ENCODE assay signal across 8 cellular contexts in the genomic region with DNA sequence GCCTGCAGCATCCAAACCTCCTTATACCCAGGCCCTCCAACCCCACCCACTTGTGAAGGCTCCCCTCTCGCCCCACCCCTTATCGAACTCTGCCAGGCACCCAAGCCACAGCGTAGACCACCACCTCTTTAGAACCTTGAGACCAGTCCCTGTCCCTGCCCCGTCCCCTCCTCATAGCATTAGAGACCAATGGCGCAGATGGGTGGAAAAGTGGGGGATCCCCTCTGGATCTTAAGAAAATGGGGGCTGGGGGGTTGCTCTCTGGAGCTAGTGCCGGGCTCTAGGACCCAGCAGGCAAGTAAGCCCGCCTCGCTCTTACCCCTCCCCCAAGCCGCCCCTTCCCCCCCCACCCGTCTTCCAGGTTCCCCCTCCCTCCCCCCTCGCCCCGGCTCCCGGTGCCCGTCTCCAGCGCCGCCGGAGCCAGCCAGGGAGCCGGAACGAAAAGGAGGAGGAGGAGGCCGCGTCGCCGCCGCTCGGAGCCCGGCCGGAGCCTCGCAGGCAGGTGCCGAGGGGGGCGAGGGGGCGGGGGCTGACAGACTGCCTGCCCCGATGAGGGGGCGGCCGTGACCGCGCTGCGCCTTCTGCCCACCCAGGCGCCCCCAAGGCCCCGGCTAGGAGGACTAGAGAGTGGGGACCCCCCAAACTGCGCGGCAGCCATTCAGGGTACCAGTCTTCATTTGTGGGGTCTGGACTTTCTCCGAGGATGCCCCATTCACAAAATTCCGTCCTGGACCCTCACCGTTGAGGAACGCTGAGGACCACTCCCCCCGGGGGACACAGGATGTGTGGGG. TPM values are rescaled to one million over a fixed set of nuclear protein-coding genes. Genes with fewer than 3 reads are reported as not detected.
DNase-seq lines count a peak whose midpoint lies in the region; ATAC-seq and TF ChIP-seq lines count a peak whose summit lies in the region.

A gene with protein sequence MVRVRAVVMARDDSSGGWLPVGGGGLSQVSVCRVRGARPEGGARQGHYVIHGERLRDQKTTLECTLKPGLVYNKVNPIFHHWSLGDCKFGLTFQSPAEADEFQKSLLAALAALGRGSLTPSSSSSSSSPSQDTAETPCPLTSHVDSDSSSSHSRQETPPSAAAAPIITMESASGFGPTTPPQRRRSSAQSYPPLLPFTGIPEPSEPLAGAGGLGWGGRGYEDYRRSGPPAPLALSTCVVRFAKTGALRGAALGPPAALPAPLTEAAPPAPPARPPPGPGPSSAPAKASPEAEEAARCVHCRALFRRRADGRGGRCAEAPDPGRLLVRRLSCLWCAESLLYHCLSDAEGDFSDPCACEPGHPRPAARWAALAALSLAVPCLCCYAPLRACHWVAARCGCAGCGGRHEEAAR (plus strand): TSS at position 388 of the 791 bp plus-strand sequence. CDS start 1,606 bp downstream, outside the sequence.

- ATAC-seq in DND-41 (ENCODE audit: insufficient read depth, low read depth) (peak; percentile 77), gastroesophageal sphincter (peak; percentile 32), omental fat pad (ENCODE audit: low FRiP score) (peak; percentile 6)
- peak; percentile 63 for ATAC-seq in activated CD8-positive, alpha-beta T cell treated with anti-CD3 and anti-CD28 coated beads for 36 hours

- H3K36me3 ChIP-seq in DND-41 (ENCODE audit: insufficient read depth, low read length) (peaks cover 18% of the 10 kb centered on the region), gastroesophageal sphincter (peaks cover 0 to 32% of the 10 kb centered on the region in 2 donors)

- H4K20me1 ChIP-seq in DND-41 (ENCODE audit: insufficient read depth, low read length): peaks cover 31% of the 10 kb centered on the region

- TF ChIP-seq CTCF in DND-41 (IDR thresholded peaks at IDR 0.05; ENCODE audit: borderline replicate concordance, extremely low read depth, low read length, poor library complexity, severe bottlenecking) (no peak), gastroesophageal sphincter (IDR thresholded peaks at IDR 0.05) (no peak), omental fat pad (IDR thresholded peaks at IDR 0.05) (no peak)
- TF ChIP-seq CTCF in activated CD8-positive, alpha-beta T cell treated with anti-CD3 and anti-CD28 coated beads for 36 hours (IDR thresholded peaks at IDR 0.05): no peak

- H3K4me1 Mint-ChIP-seq in activated CD8-positive, alpha-beta T cell treated with anti-CD3 and anti-CD28 coated beads for 36 hours (ENCODE audit: low read depth): peaks cover 21% of the 10 kb centered on the region

- peak within 1 kb of the TSS; percentile 59; the same call in 1 of the 2 replicates for H3K27ac ChIP-seq in DND-41 (ENCODE audit: low read length)
- peak within 1 kb of the TSS in 3 of 4 donors; percentile 72 to 83 (median 77) for H3K27ac ChIP-seq in gastroesophageal sphincter

- 0% methylated on average over 3 of the region's 46 CpGs; no CpG with 5 or more reads in 1 of the 2 donors for WGBS in gastroesophageal sphincter (ENCODE audit: low coverage in 1 of 2), 2 donors

- no peaks in the 10 kb centered on the region for H3K79me2 ChIP-seq in DND-41 (ENCODE audit: insufficient read depth, low read length)

- H3K36me3 Mint-ChIP-seq in activated CD8-positive, alpha-beta T cell treated with anti-CD3 and anti-CD28 coated beads for 36 hours (ENCODE audit: low read depth): peaks cover 17% of the 10 kb centered on the region

- peak within 1 kb of the TSS; percentile 95 for H2AFZ ChIP-seq in DND-41 (ENCODE audit: low read depth, low read length)

- peak within 1 kb of the TSS; percentile 58 for H3K9ac ChIP-seq in DND-41 (ENCODE audit: low read depth, low read length)

- H3K9me3 ChIP-seq in DND-41 (ENCODE audit: insufficient read depth, low read length, severe bottlenecking): no peaks in the 10 kb centered on the region
- no peaks in the 10 kb centered on the region for H3K9me3 ChIP-seq in gastroesophageal sphincter

- H3K4me3 Mint-ChIP-seq in activated CD8-positive, alpha-beta T cell treated with anti-CD3 and anti-CD28 coated beads for 36 hours: peak within 1 kb of the TSS; percentile 68

- H3K27ac Mint-ChIP-seq in activated CD8-positive, alpha-beta T cell treated with anti-CD3 and anti-CD28 coated beads for 36 hours: no peak within 1 kb of the TSS

- no peaks in the 10 kb centered on the region for H3K9me3 Mint-ChIP-seq in activated CD8-positive, alpha-beta T cell treated with anti-CD3 and anti-CD28 coated beads for 36 hours

- no peak for TF ChIP-seq POLR2A in gastroesophageal sphincter (IDR thresholded peaks at IDR 0.05)

- peaks cover 25% of the 10 kb centered on the region for H3K27me3 Mint-ChIP-seq in activated CD8-positive, alpha-beta T cell treated with anti-CD3 and anti-CD28 coated beads for 36 hours

- CTCF ChIA-PET in activated CD8-positive, alpha-beta T cell treated with anti-CD3 and anti-CD28 coated beads for 36 hours (lab: Charles Lee): interaction anchor here (0.8 to 1.7 kb wide), 4 partner anchors 13 to 230 kb away, joined by 3 to 14 read pairs (median 6); a partner anchor contains a TSS

- POLR2A ChIA-PET in activated CD8-positive, alpha-beta T cell treated with anti-CD3 and anti-CD28 coated beads for 36 hours (lab: Charles Lee): interaction anchor here (1.5 to 5.4 kb wide), 2 partner anchors 11 to 13 kb away, joined by 5 to 40 read pairs; a partner anchor contains a TSS

- H3K4me3 ChIP-seq in DND-41 (ENCODE audit: low read depth in 1 of 2, low read length in 2 of 2): peak within 1 kb of the TSS; percentile 39 to 88; a peak in 3 of 4 replicates
- H3K4me3 ChIP-seq in gastroesophageal sphincter: peak within 1 kb of the TSS; percentile 37 to 59

- intact Hi-C loops in activated CD8-positive, alpha-beta T cell treated with anti-CD3 and anti-CD28 coated beads for 36 hours (cut with micrococcal nuclease): no loop called here

- TF ChIP-seq EP300 in gastroesophageal sphincter (IDR thresholded peaks at IDR 0.05): no peak

- H3K4me1 ChIP-seq in DND-41 (ENCODE audit: insufficient read depth, low read length) (peaks cover 56% of the 10 kb centered on the region), gastroesophageal sphincter (peaks cover 0 to 39% (median 29%) of the 10 kb centered on the region in 3 donors)

- peak within 1 kb of the TSS; percentile 100 for H3K4me2 ChIP-seq in DND-41 (ENCODE audit: insufficient read depth, low read length)

- H3K27me3 ChIP-seq in DND-41 (ENCODE audit: insufficient read depth, low read length, poor library complexity) (no peaks in the 10 kb centered on the region), gastroesophageal sphincter (peaks cover 51% of the 10 kb centered on the region)

- no peak for DNase-seq in DND-41
- peak; percentile 64 for DNase-seq in HuH-7.5 (ENCODE audit: low spot score)
- DNase-seq in activated CD8-positive, alpha-beta T cell treated with anti-CD3 and anti-CD28 coated beads for 36 hours: no peak
- DNase-seq in omental fat pad (ENCODE audit: low spot score): no peak
- no peak for DNase-seq in NK-92 treated with Interleukin-12 subunit alpha and Interleukin-12 subunit beta, amount 100 ng/mL, for 24 hours (lab: John Stamatoyannopoulos, UW)
- no peak for DNase-seq in CD1c-positive myeloid dendritic cell (ENCODE audit: extremely low spot score)
- no peak for DNase-seq in NCI-H2081 (lab: John Stamatoyannopoulos, UW)

RNA-seq across cellular contexts. Expression of the gene that starts here (rescaled TPM):
- 1 to 10 TPM in 1 of 2 experiments, under 1 TPM in 1; 0.69 to 1.5 TPM for total RNA-seq in activated CD8-positive, alpha-beta T cell treated with anti-CD3 and anti-CD28 coated beads for 36 hours
- total RNA-seq in gastroesophageal sphincter (under 1 TPM; 0.05 to 0.81 (median 0.33) TPM), omental fat pad (under 1 TPM in 3 of 4 donors, not detected in 1; 0.44 to 0.93 (median 0.84) TPM)

Comparison
In these comparisons a context has a peak if more than half of its experiments do, and no peak if none do; other contexts are left out.
1. Peak in ATAC-seq, H3K4me3 ChIP-seq and H3K27ac ChIP-seq in gastroesophageal sphincter; RNA of the gene not detected or under 1 TPM.
2. Peak in ATAC-seq in omental fat pad; RNA of the gene not detected or under 1 TPM.
3. ATAC-seq: peak in every context shown above with its lines; median percentile 77 in DND-41; 63 in activated CD8-positive, alpha-beta T cell treated with anti-CD3 and anti-CD28 coated beads for 36 hours; 32 in gastroesophageal sphincter; 6 in omental fat pad.